Comparison of ENCODE assay signal across 29 cellular contexts in genomic region chr10:80110986-80111385, GRCh38. TPM values are rescaled to one million over a fixed set of nuclear protein-coding genes. Genes with fewer than 3 reads are reported as not detected.
DNase-seq lines count a peak whose midpoint lies in the region; ATAC-seq lines count a peak whose summit lies in the region.
"Had no signal": no experiment of that assay in that cellular context is flagged by ENCODE, and none has a peak within 500 bp of the region (broad histone marks: within the 10 kb centered on the region; RNA-seq: fewer than 3 reads in every experiment).

No MANE protein-coding gene starts in this region.

- peak overlapping the region; percentile 50 for H3K4me3 Mint-ChIP-seq in T-helper 17 cell
- peak overlapping the region; percentile 53 for H3K4me3 Mint-ChIP-seq in stimulated activated effector memory CD8-positive, alpha-beta T cell treated with anti-CD3 and anti-CD28 coated beads, Interleukin-12 subunit alpha, Interleukin-12 subunit beta, amount 100 ng/mL, for 72 hours
- H3K4me3 Mint-ChIP-seq: activated B cell treated with CpG ODN at 0.5 μM for 24 hours; activated CD8-positive, alpha-beta T cell treated with anti-CD3 and anti-CD28 coated beads for 36 hours; activated naive CD8-positive, alpha-beta T cell treated with anti-CD3 and anti-CD28 coated beads, Interleukin-2, amount 50 U/mL, for 24 hours; nephron progenitor cell had no signal

- H3K27me3 Mint-ChIP-seq in T-helper 17 cell = no peaks in the 10 kb centered on the region
- H3K27me3 Mint-ChIP-seq: activated CD8-positive, alpha-beta T cell treated with anti-CD3 and anti-CD28 coated beads for 36 hours; activated naive CD8-positive, alpha-beta T cell treated with anti-CD3 and anti-CD28 coated beads, Interleukin-2, amount 50 U/mL, for 24 hours had no signal

- no peak overlapping the region for H3K27ac Mint-ChIP-seq in T-helper 17 cell
- H3K27ac Mint-ChIP-seq in stimulated activated effector memory CD8-positive, alpha-beta T cell treated with anti-CD3 and anti-CD28 coated beads, Interleukin-12 subunit alpha, Interleukin-12 subunit beta, amount 100 ng/mL, for 72 hours = no peak overlapping the region
- H3K27ac Mint-ChIP-seq: activated B cell treated with CpG ODN at 0.5 μM for 24 hours; activated CD8-positive, alpha-beta T cell treated with anti-CD3 and anti-CD28 coated beads for 36 hours; activated naive CD8-positive, alpha-beta T cell treated with anti-CD3 and anti-CD28 coated beads, Interleukin-2, amount 50 U/mL, for 24 hours; nephron progenitor cell had no signal

- peaks cover 5% of the 10 kb centered on the region for H3K4me1 Mint-ChIP-seq in T-helper 17 cell
- peaks cover 6% of the 10 kb centered on the region for H3K4me1 Mint-ChIP-seq in stimulated activated effector memory CD8-positive, alpha-beta T cell treated with anti-CD3 and anti-CD28 coated beads, Interleukin-12 subunit alpha, Interleukin-12 subunit beta, amount 100 ng/mL, for 72 hours
- H3K4me1 Mint-ChIP-seq: activated B cell treated with CpG ODN at 0.5 μM for 24 hours; activated naive CD8-positive, alpha-beta T cell treated with anti-CD3 and anti-CD28 coated beads, Interleukin-2, amount 50 U/mL, for 24 hours had no signal

- intact Hi-C loops in left ventricle myocardium superior (cut with micrococcal nuclease) = no loop called here

- peaks cover 8% of the 10 kb centered on the region for H3K9me3 Mint-ChIP-seq in stimulated activated effector memory CD8-positive, alpha-beta T cell treated with anti-CD3 and anti-CD28 coated beads, Interleukin-12 subunit alpha, Interleukin-12 subunit beta, amount 100 ng/mL, for 72 hours

- H3K9me3 ChIP-seq in T-helper 17 cell (ENCODE audit: control insufficient read depth, low read length, poor library complexity, severe bottlenecking) = peaks cover 2% of the 10 kb centered on the region
- H3K9me3 ChIP-seq: colonic mucosa had no signal

- ATAC-seq in T-helper 17 cell (no peak), left ventricle myocardium superior (peak; percentile 51)
- ATAC-seq in stimulated activated effector memory CD8-positive, alpha-beta T cell treated with anti-CD3 and anti-CD28 coated beads, Interleukin-12 subunit alpha, Interleukin-12 subunit beta, amount 100 ng/mL, for 72 hours = no peak
- ATAC-seq: activated naive CD8-positive, alpha-beta T cell treated with anti-CD3 and anti-CD28 coated beads, Interleukin-2, amount 50 U/mL, for 24 hours; esophagus mucosa; mucosa of descending colon had no signal

- H3K36me3 Mint-ChIP-seq in T-helper 17 cell (ENCODE audit: low read depth) = no peaks in the 10 kb centered on the region
- H3K36me3 Mint-ChIP-seq in stimulated activated effector memory CD8-positive, alpha-beta T cell treated with anti-CD3 and anti-CD28 coated beads, Interleukin-12 subunit alpha, Interleukin-12 subunit beta, amount 100 ng/mL, for 72 hours = no peaks in the 10 kb centered on the region

- DNase-seq in NCI-H2171 treated with DMSO at 0.1 percent for 48 hours (lab: John Stamatoyannopoulos, UW) (peak; percentile 11), NCI-H2171 (lab: John Stamatoyannopoulos, UW) (no peak), T-helper 17 cell (no peak), left ventricle myocardium superior (no peak), NOMO-1 treated with DMSO at 0.1 percent for 48 hours (lab: John Stamatoyannopoulos, UW; ENCODE audit: unreplicated experiment) (no peak), NCI-H774 (lab: John Stamatoyannopoulos, UW) (no peak), HK-2 (ENCODE audit: unreplicated experiment) (no peak)
- DNase-seq in stimulated activated effector memory CD8-positive, alpha-beta T cell treated with anti-CD3 and anti-CD28 coated beads, Interleukin-12 subunit alpha, Interleukin-12 subunit beta, amount 100 ng/mL, for 72 hours (ENCODE audit: low spot score in 2 of 2) = no peak
- DNase-seq: activated B cell treated with CpG ODN at 0.5 μM for 24 hours; activated CD8-positive, alpha-beta T cell treated with anti-CD3 and anti-CD28 coated beads for 36 hours; activated gamma-delta T cell; activated naive CD8-positive, alpha-beta T cell treated with anti-CD3 and anti-CD28 coated beads, Interleukin-2, amount 50 U/mL, for 24 hours; AML-193; colonic mucosa; DMS53; effector memory CD4-positive, alpha-beta T cell; foreskin melanocyte; GDM1; KBM-7; left lung; mucosa of descending colon; NCI-H1436 treated with DMSO at 0.1 percent for 48 hours; nephron progenitor cell; OCI-M1; SHP77 treated with DMSO at 0.1 percent for 48 hours; stimulated activated CD8-positive, alpha-beta memory T cell treated with anti-CD3 and anti-CD28 coated beads, Interleukin-4, amount 100 ng/mL, for 48 hours; SW 1271; upper lobe of left lung had no signal

RNA-seq across cellular contexts. Expression of gene PLAC9, which starts 21.5 kb away (rescaled TPM):
- total RNA-seq in T-helper 17 cell (not detected), left ventricle myocardium superior (23.2 TPM)
- total RNA-seq: activated B cell treated with CpG ODN at 0.5 μM for 24 hours; activated CD8-positive, alpha-beta T cell treated with anti-CD3 and anti-CD28 coated beads for 36 hours had no signal

RNA-seq across cellular contexts. Expression of gene TMEM254, which starts 32.5 kb away (rescaled TPM):
- total RNA-seq in T-helper 17 cell (10 to 100 TPM in 1 of 2 donors, 1 to 10 TPM in 1; 8.1 to 11.3 TPM), left ventricle myocardium superior (6.9 TPM)

Comparison
In these comparisons a context has a peak if more than half of its experiments do, and no peak if none do; other contexts are left out.
1. RNA of gene PLAC9, which starts 21.5 kb away (total RNA-seq): 23.2 TPM in left ventricle myocardium superior (single experiment); not detected in T-helper 17 cell; every median in the first group is over 10 times any median in the second.